In genomic region chr11:61752117-61752924, GRCh38 we compare ENCODE assay signal across 8 cellular contexts. TPM values are rescaled to one million over a fixed set of nuclear protein-coding genes. Genes with fewer than 3 reads are reported as not detected.
DNase-seq lines count a peak whose midpoint lies in the region; ATAC-seq and TF ChIP-seq lines count a peak whose summit lies in the region.

Gene MYRF, plus strand, starts transcription at chr11:61752636. Its CDS starts 109 bp downstream, at chr11:61752745.

- peaks cover 18% of the 10 kb centered on the region for H3K4me1 Mint-ChIP-seq in activated T-cell treated with anti-CD3 and anti-CD28 coated beads, Interleukin-2, amount 50 U/mL, for 24 hours (ENCODE audit: low read depth)
- peaks cover 13 to 30% (median 18%) of the 10 kb centered on the region in 4 donors for H3K4me1 Mint-ChIP-seq in naive thymus-derived CD8-positive, alpha-beta T cell

- H3K4me3 Mint-ChIP-seq in activated T-cell treated with anti-CD3 and anti-CD28 coated beads, Interleukin-2, amount 50 U/mL, for 24 hours, result peak within 1 kb of the TSS; percentile 63
- peak within 1 kb of the TSS; percentile 65 to 85 (median 82) for H3K4me3 Mint-ChIP-seq in naive thymus-derived CD8-positive, alpha-beta T cell

- peak within 1 kb of the TSS; percentile 97 for H3K27ac ChIP-seq in substantia nigra (ENCODE audit: low read depth, low read length, poor library complexity, severe bottlenecking)

- H3K27ac Mint-ChIP-seq in activated T-cell treated with anti-CD3 and anti-CD28 coated beads, Interleukin-2, amount 50 U/mL, for 24 hours, result peak within 1 kb of the TSS; percentile 55
- H3K27ac Mint-ChIP-seq in naive thymus-derived CD8-positive, alpha-beta T cell, result peak within 1 kb of the TSS in 5 of 10 donors; percentile 2 to 66 (median 26)

- peak; percentile 92 to 95 for ATAC-seq in naive thymus-derived CD8-positive, alpha-beta T cell
- ATAC-seq in GM19324 (IDR thresholded peaks at IDR 0.05; ENCODE audit: low FRiP score, unreplicated experiment), result no peak

- POLR2A ChIA-PET in naive thymus-derived CD8-positive, alpha-beta T cell (lab: Charles Lee), result no interaction called here

- no peaks in the 10 kb centered on the region for H3K9me3 Mint-ChIP-seq in activated T-cell treated with anti-CD3 and anti-CD28 coated beads, Interleukin-2, amount 50 U/mL, for 24 hours
- H3K9me3 Mint-ChIP-seq in naive thymus-derived CD8-positive, alpha-beta T cell, result no peaks in the 10 kb centered on the region

- peaks cover 45% of the 10 kb centered on the region for H3K27me3 Mint-ChIP-seq in activated T-cell treated with anti-CD3 and anti-CD28 coated beads, Interleukin-2, amount 50 U/mL, for 24 hours
- peaks cover 11 to 44% (median 24%) of the 10 kb centered on the region in 5 donors for H3K27me3 Mint-ChIP-seq in naive thymus-derived CD8-positive, alpha-beta T cell

- H3K36me3 Mint-ChIP-seq in activated T-cell treated with anti-CD3 and anti-CD28 coated beads, Interleukin-2, amount 50 U/mL, for 24 hours (ENCODE audit: low read depth), result no peaks in the 10 kb centered on the region
- H3K36me3 Mint-ChIP-seq in naive thymus-derived CD8-positive, alpha-beta T cell, result no peaks in the 10 kb centered on the region

- TF ChIP-seq POLR2A in erythroblast (IDR thresholded peaks at IDR 0.05; ENCODE audit: low read length), result no peak

- DNase-seq in NCI-H146 (lab: John Stamatoyannopoulos, UW) (peak; percentile 44), NCI-H146 treated with DMSO at 0.1 percent for 48 hours (lab: John Stamatoyannopoulos, UW; ENCODE audit: unreplicated experiment) (no peak), NCI-H774 (lab: John Stamatoyannopoulos, UW) (peak; percentile 19), erythroblast (lab: John Stamatoyannopoulos, UW) (peak; percentile 69 to 80), substantia nigra (lab: John Stamatoyannopoulos, UW) (peak in 40 of 49 donors; percentile 20 to 80 (median 57))
- DNase-seq in activated T-cell treated with anti-CD3 and anti-CD28 coated beads, Interleukin-2, amount 50 U/mL, for 24 hours, result peak; percentile 82
- peak in 9 of 10 donors; percentile 19 to 69 (median 57) for DNase-seq in naive thymus-derived CD8-positive, alpha-beta T cell

RNA-seq across cellular contexts. Expression of gene MYRF, which starts in this region (rescaled TPM):
- under 1 TPM; 0.47 to 0.68 TPM for total RNA-seq in naive thymus-derived CD8-positive, alpha-beta T cell
- under 1 TPM in 2 of 3 donors, not detected in 1; 0.26 to 0.52 TPM for polyA plus RNA-seq in naive thymus-derived CD8-positive, alpha-beta T cell

Comparison
In these comparisons a context has a peak if more than half of its experiments do, and no peak if none do; other contexts are left out.
1. Peak in DNase-seq and ATAC-seq in naive thymus-derived CD8-positive, alpha-beta T cell; RNA of the gene not detected or under 1 TPM.